ENCODE assay signal across 18 cellular contexts in the genomic region with DNA sequence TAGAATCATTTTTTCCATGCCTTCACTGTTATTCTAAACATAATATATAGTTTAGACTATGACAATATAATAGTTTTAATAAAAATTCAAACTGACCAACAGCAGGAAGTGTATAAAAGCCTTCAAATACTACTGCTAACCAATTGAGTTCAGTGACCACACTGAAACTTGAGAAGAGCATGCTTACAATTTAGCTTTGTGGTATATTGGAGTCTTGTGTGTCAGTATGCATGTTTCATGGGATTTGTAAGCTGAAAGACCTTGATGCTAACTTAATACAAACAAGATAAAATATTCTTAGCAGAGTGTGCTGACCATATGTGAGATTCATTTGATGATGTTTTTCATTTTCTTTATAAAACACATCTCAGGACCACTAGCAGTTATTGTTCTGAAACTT.
"Had no signal": no experiment of that assay in that cellular context is flagged by ENCODE, and none has a peak within 500 bp of the region (broad histone marks: within the 10 kb centered on the region; RNA-seq: fewer than 3 reads in every experiment).

No MANE protein-coding gene starts in this region.

- H3K4me1 Mint-ChIP-seq: activated CD4-positive, alpha-beta T cell treated with anti-CD3 and anti-CD28 coated beads, Interleukin-2, amount 10 ng/mL, durations not matched to agents 7 days and 5 days; natural killer cell; stimulated activated effector memory CD8-positive, alpha-beta T cell treated with anti-CD3 and anti-CD28 coated beads, Interleukin-12 subunit alpha, Interleukin-12 subunit beta, amount 100 ng/mL, for 72 hours had no signal

- H3K36me3 Mint-ChIP-seq: natural killer cell; stimulated activated effector memory CD8-positive, alpha-beta T cell treated with anti-CD3 and anti-CD28 coated beads, Interleukin-12 subunit alpha, Interleukin-12 subunit beta, amount 100 ng/mL, for 72 hours had no signal

- ATAC-seq: activated CD4-positive, CD25-positive, alpha-beta regulatory T cell treated with anti-CD3 and anti-CD28 coated beads, Interleukin-2, amount 50 U/mL, for 24 hours; activated CD8-positive, alpha-beta T cell treated with anti-CD3 and anti-CD28 coated beads, Interleukin-2, amount 10 ng/mL, durations not matched to agents 7 days and 5 days; body of pancreas; left cardiac atrium; lower lobe of right lung; natural killer cell; right lobe of liver; stimulated activated effector memory CD8-positive, alpha-beta T cell treated with anti-CD3 and anti-CD28 coated beads, Interleukin-12 subunit alpha, Interleukin-12 subunit beta, amount 100 ng/mL, for 72 hours had no signal

- DNase-seq: activated CD4-positive, alpha-beta T cell treated with anti-CD3 and anti-CD28 coated beads, Interleukin-2, amount 10 ng/mL, durations not matched to agents 7 days and 5 days; activated CD8-positive, alpha-beta T cell treated with anti-CD3 and anti-CD28 coated beads, Interleukin-2, amount 10 ng/mL, durations not matched to agents 7 days and 5 days; activated effector memory CD4-positive, alpha-beta T cell treated with anti-CD3 and anti-CD28 coated beads, Interleukin-2, amount 50 U/mL, for 16 hours; activated naive CD4-positive, alpha-beta T cell treated with anti-CD3 and anti-CD28 coated beads, Interleukin-2, amount 50 U/mL, for 16 hours; activated T-cell treated with anti-CD3 and anti-CD28 coated beads, Interleukin-2, amount 50 U/mL, for 48 hours; adrenal gland; body of pancreas; effector CD4-positive, alpha-beta T cell; left cardiac atrium; lower lobe of right lung; natural killer cell; right lobe of liver; stimulated activated CD4-positive, alpha-beta T cell treated with anti-CD3 and anti-CD28 coated beads, Interleukin-4, amount 100 ng/mL, for 24 hours; stomach; testis; upper lobe of left lung had no signal

- H3K27ac Mint-ChIP-seq: activated CD4-positive, alpha-beta T cell treated with anti-CD3 and anti-CD28 coated beads, Interleukin-2, amount 10 ng/mL, durations not matched to agents 7 days and 5 days; activated CD8-positive, alpha-beta T cell treated with anti-CD3 and anti-CD28 coated beads, Interleukin-2, amount 10 ng/mL, durations not matched to agents 7 days and 5 days; natural killer cell; stimulated activated effector memory CD8-positive, alpha-beta T cell treated with anti-CD3 and anti-CD28 coated beads, Interleukin-12 subunit alpha, Interleukin-12 subunit beta, amount 100 ng/mL, for 72 hours had no signal

- H3K4me3 Mint-ChIP-seq: activated CD4-positive, alpha-beta T cell treated with anti-CD3 and anti-CD28 coated beads, Interleukin-2, amount 10 ng/mL, durations not matched to agents 7 days and 5 days; activated CD8-positive, alpha-beta T cell treated with anti-CD3 and anti-CD28 coated beads, Interleukin-2, amount 10 ng/mL, durations not matched to agents 7 days and 5 days; natural killer cell; stimulated activated effector memory CD8-positive, alpha-beta T cell treated with anti-CD3 and anti-CD28 coated beads, Interleukin-12 subunit alpha, Interleukin-12 subunit beta, amount 100 ng/mL, for 72 hours had no signal

- H3K9me3 Mint-ChIP-seq: activated CD4-positive, alpha-beta T cell treated with anti-CD3 and anti-CD28 coated beads, Interleukin-2, amount 10 ng/mL, durations not matched to agents 7 days and 5 days had no signal
